ENCODE assay signal across 22 cellular contexts in genomic region chr15:83352124-83352523, GRCh38.
"Had no signal": no experiment of that assay in that cellular context is flagged by ENCODE, and none has a peak within 500 bp of the region (broad histone marks: within the 10 kb centered on the region; RNA-seq: fewer than 3 reads in every experiment).

No MANE protein-coding gene starts in this region.

- H3K36me3 Mint-ChIP-seq: activated CD4-positive, alpha-beta memory T cell treated with anti-CD3 and anti-CD28 coated beads for 36 hours; activated naive CD4-positive, alpha-beta T cell treated with anti-CD3 and anti-CD28 coated beads, Interleukin-2, amount 10 ng/mL, durations not matched to agents 7 days and 5 days; natural killer cell treated with Interleukin-12 subunit alpha and Interleukin-12 subunit beta and Interleukin-15 and Interleukin-18, amount 100 ng/mL, for 72 hours had no signal

- H3K27ac ChIP-seq: left ventricle myocardium inferior, pancreas, thyroid gland had no signal

- H3K27ac Mint-ChIP-seq: activated B cell treated with CpG ODN at 0.5 μM for 24 hours; activated CD4-positive, alpha-beta memory T cell treated with anti-CD3 and anti-CD28 coated beads for 36 hours; activated naive CD4-positive, alpha-beta T cell treated with anti-CD3 and anti-CD28 coated beads, Interleukin-2, amount 10 ng/mL, durations not matched to agents 7 days and 5 days; activated T-cell treated with anti-CD3 and anti-CD28 coated beads, Interleukin-2, amount 50 U/mL, for 72 hours; natural killer cell treated with Interleukin-12 subunit alpha and Interleukin-12 subunit beta and Interleukin-15 and Interleukin-18, amount 100 ng/mL, for 72 hours; stimulated activated naive CD8-positive, alpha-beta T cell treated with anti-CD3 and anti-CD28 coated beads, Interleukin-15, Interleukin-2, amounts not matched to agents 100 ng/mL and 50 ng/mL, for 24 hours; T-helper 1 cell treated with Interleukin-12 subunit alpha and Interleukin-12 subunit beta and Interleukin-4 antibody, amounts not matched to agents 30 μg/mL and 1 μg/mL, for 36 hours had no signal

- FAIRE-seq: frontal cortex, pancreas had no signal

- H3K9me3 ChIP-seq: left ventricle myocardium inferior, pancreas, thyroid gland had no signal

- H3K4me1 ChIP-seq: left ventricle myocardium inferior, pancreas, thyroid gland had no signal

- ATAC-seq: activated T-cell treated with anti-CD3 and anti-CD28 coated beads, Interleukin-2, amount 50 U/mL, for 72 hours; natural killer cell treated with Interleukin-12 subunit alpha and Interleukin-12 subunit beta and Interleukin-15 and Interleukin-18, amount 100 ng/mL, for 72 hours; pancreas; right cardiac atrium had no signal

- DNase-seq: activated B cell treated with CpG ODN at 0.5 μM for 24 hours; activated CD4-positive, alpha-beta memory T cell treated with anti-CD3 and anti-CD28 coated beads for 36 hours; activated CD4-positive, alpha-beta T cell treated with anti-CD3 and anti-CD28 coated beads for 48 hours; activated effector memory CD4-positive, alpha-beta T cell treated with Interleukin-2 at 50 U/mL for 16 hours; activated naive CD4-positive, alpha-beta T cell treated with anti-CD3 and anti-CD28 coated beads, Interleukin-2, amount 10 ng/mL, durations not matched to agents 7 days and 5 days; activated T-cell treated with anti-CD3 and anti-CD28 coated beads, Interleukin-2, amount 50 U/mL, for 72 hours; cerebellar nuclear complex; cortex of kidney; glutamatergic neuron; hippocampal formation; left ventricle myocardium inferior; midbrain; pancreas; right cardiac atrium; stimulated activated CD4-positive, alpha-beta T cell treated with anti-CD3 and anti-CD28 coated beads, Interleukin-4, amount 100 ng/mL, for 24 hours; substantia nigra; T1000; thyroid gland had no signal

- H3K4me3 ChIP-seq: left ventricle myocardium inferior, pancreas, thyroid gland had no signal

- H3K4me3 Mint-ChIP-seq: activated B cell treated with CpG ODN at 0.5 μM for 24 hours; activated CD4-positive, alpha-beta memory T cell treated with anti-CD3 and anti-CD28 coated beads for 36 hours; activated naive CD4-positive, alpha-beta T cell treated with anti-CD3 and anti-CD28 coated beads, Interleukin-2, amount 10 ng/mL, durations not matched to agents 7 days and 5 days; activated T-cell treated with anti-CD3 and anti-CD28 coated beads, Interleukin-2, amount 50 U/mL, for 72 hours; natural killer cell treated with Interleukin-12 subunit alpha and Interleukin-12 subunit beta and Interleukin-15 and Interleukin-18, amount 100 ng/mL, for 72 hours; stimulated activated naive CD8-positive, alpha-beta T cell treated with anti-CD3 and anti-CD28 coated beads, Interleukin-15, Interleukin-2, amounts not matched to agents 100 ng/mL and 50 ng/mL, for 24 hours; T-helper 1 cell treated with Interleukin-12 subunit alpha and Interleukin-12 subunit beta and Interleukin-4 antibody, amounts not matched to agents 30 μg/mL and 1 μg/mL, for 36 hours had no signal

- H3K36me3 ChIP-seq: left ventricle myocardium inferior, pancreas, thyroid gland had no signal

- H3K27me3 Mint-ChIP-seq: activated naive CD4-positive, alpha-beta T cell treated with anti-CD3 and anti-CD28 coated beads, Interleukin-2, amount 10 ng/mL, durations not matched to agents 7 days and 5 days had no signal

- H3K9me3 Mint-ChIP-seq: activated CD4-positive, alpha-beta memory T cell treated with anti-CD3 and anti-CD28 coated beads for 36 hours; activated naive CD4-positive, alpha-beta T cell treated with anti-CD3 and anti-CD28 coated beads, Interleukin-2, amount 10 ng/mL, durations not matched to agents 7 days and 5 days; activated T-cell treated with anti-CD3 and anti-CD28 coated beads, Interleukin-2, amount 50 U/mL, for 72 hours; natural killer cell treated with Interleukin-12 subunit alpha and Interleukin-12 subunit beta and Interleukin-15 and Interleukin-18, amount 100 ng/mL, for 72 hours; stimulated activated naive CD8-positive, alpha-beta T cell treated with anti-CD3 and anti-CD28 coated beads, Interleukin-15, Interleukin-2, amounts not matched to agents 100 ng/mL and 50 ng/mL, for 24 hours; T-helper 1 cell treated with Interleukin-12 subunit alpha and Interleukin-12 subunit beta and Interleukin-4 antibody, amounts not matched to agents 30 μg/mL and 1 μg/mL, for 36 hours had no signal

- H3K27me3 ChIP-seq: pancreas, thyroid gland had no signal

- H3K4me1 Mint-ChIP-seq: activated B cell treated with CpG ODN at 0.5 μM for 24 hours; activated naive CD4-positive, alpha-beta T cell treated with anti-CD3 and anti-CD28 coated beads, Interleukin-2, amount 10 ng/mL, durations not matched to agents 7 days and 5 days had no signal
